Comparison of ENCODE assay signal across 20 cellular contexts in the genomic region with DNA sequence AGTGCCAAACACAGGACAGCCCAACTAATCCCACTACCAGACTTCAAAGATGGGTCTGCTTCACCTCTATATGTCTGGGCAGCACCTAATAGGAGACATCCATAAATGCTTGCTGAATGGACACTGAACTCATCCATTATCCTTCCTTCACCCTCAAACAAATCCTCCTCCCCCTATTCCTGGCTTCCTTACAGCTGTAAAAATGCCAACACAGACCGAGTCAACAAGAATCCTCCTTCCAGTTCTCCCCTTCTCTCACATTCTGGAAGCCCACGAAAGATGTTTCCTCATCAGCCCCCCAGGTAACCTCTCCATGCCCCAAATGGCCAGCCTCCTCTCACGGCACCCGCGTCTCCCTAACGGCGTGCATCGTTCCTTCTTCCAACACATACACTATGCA. TPM values are rescaled to one million over a fixed set of nuclear protein-coding genes. Genes with fewer than 3 reads are reported as not detected.
DNase-seq lines count a peak whose midpoint lies in the region; ATAC-seq, FAIRE-seq and TF ChIP-seq lines count a peak whose summit lies in the region.
"Had no signal": no experiment of that assay in that cellular context is flagged by ENCODE, and none has a peak within 500 bp of the region (broad histone marks: within the 10 kb centered on the region; RNA-seq: fewer than 3 reads in every experiment).

No MANE protein-coding gene starts in this region.

- H3K9me3 ChIP-seq in testis = no peaks in the 10 kb centered on the region
- H3K9me3 ChIP-seq: BLaER1, Peyer's patch had no signal

- ATAC-seq in activated naive CD4-positive, alpha-beta T cell treated with anti-CD3 and anti-CD28 coated beads, Interleukin-2, amount 50 U/mL, for 72 hours = no peak
- ATAC-seq in foreskin keratinocyte = no peak
- ATAC-seq: HCT116, Right ventricle myocardium inferior had no signal

- H3K4me3 Mint-ChIP-seq in endothelial cell (ENCODE audit: unreplicated experiment) (peak overlapping the region; percentile 19), neural crest cell (no peak overlapping the region)
- H3K4me3 Mint-ChIP-seq: CD8-positive, alpha-beta memory T cell had no signal

- H3K27ac Mint-ChIP-seq in activated naive CD4-positive, alpha-beta T cell treated with anti-CD3 and anti-CD28 coated beads, Interleukin-2, amount 50 U/mL, for 72 hours = peak overlapping the region; percentile 7 to 65
- H3K27ac Mint-ChIP-seq in endothelial cell (ENCODE audit: unreplicated experiment) (peak overlapping the region; percentile 28), neural crest cell (ENCODE audit: unreplicated experiment) (peak overlapping the region; percentile 58)

- no peaks in the 10 kb centered on the region for H3K9me3 Mint-ChIP-seq in activated naive CD4-positive, alpha-beta T cell treated with anti-CD3 and anti-CD28 coated beads, Interleukin-2, amount 50 U/mL, for 72 hours
- H3K9me3 Mint-ChIP-seq in endothelial cell (ENCODE audit: unreplicated experiment) = no peaks in the 10 kb centered on the region
- H3K9me3 Mint-ChIP-seq in neural crest cell = no peaks in the 10 kb centered on the region
- H3K9me3 Mint-ChIP-seq: CD8-positive, alpha-beta memory T cell had no signal

- TF ChIP-seq CTCF in endothelial cell (IDR thresholded peaks at IDR 0.05; ENCODE audit: unreplicated experiment) = no peak
- TF ChIP-seq CTCF in neural crest cell (conservative IDR thresholded peaks at IDR 0.05) = no peak
- TF ChIP-seq CTCF in testis (IDR thresholded peaks at IDR 0.05) = no peak
- no peak for TF ChIP-seq CTCF in foreskin keratinocyte (conservative IDR thresholded peaks at IDR 0.05)

- H3K27me3 Mint-ChIP-seq in endothelial cell (ENCODE audit: unreplicated experiment) (peaks cover 3% of the 10 kb centered on the region), neural crest cell (ENCODE audit: low read depth) (no peaks in the 10 kb centered on the region)
- H3K27me3 Mint-ChIP-seq: CD8-positive, alpha-beta memory T cell had no signal

- peaks cover 10 to 44% of the 10 kb centered on the region in 2 donors for H3K36me3 Mint-ChIP-seq in activated naive CD4-positive, alpha-beta T cell treated with anti-CD3 and anti-CD28 coated beads, Interleukin-2, amount 50 U/mL, for 72 hours
- H3K36me3 Mint-ChIP-seq in endothelial cell (ENCODE audit: low read depth, unreplicated experiment) = peaks cover 35% of the 10 kb centered on the region
- H3K36me3 Mint-ChIP-seq in neural crest cell (ENCODE audit: low read depth) = peaks cover 32% of the 10 kb centered on the region

- TF ChIP-seq POLR2A in testis (IDR thresholded peaks at IDR 0.05) (no peak), H54 (IDR thresholded peaks at IDR 0.05; ENCODE audit: low read depth, low read length) (no peak)

- no peak for FAIRE-seq in H54 (lab: Jason Lieb, UNC)
- FAIRE-seq: G401.6 had no signal

- no peak overlapping the region for H3K4me3 ChIP-seq in testis
- H3K4me3 ChIP-seq: BLaER1, Peyer's patch had no signal

- WGBS in testis, 2 donors = 85 to 86% methylated on average over 8 of the region's 8 CpGs

- peaks cover 2% of the 10 kb centered on the region for H3K4me1 Mint-ChIP-seq in endothelial cell (ENCODE audit: unreplicated experiment)
- peaks cover 4% of the 10 kb centered on the region for H3K4me1 Mint-ChIP-seq in neural crest cell

- H3K27me3 ChIP-seq in testis = no peaks in the 10 kb centered on the region
- H3K27me3 ChIP-seq in foreskin keratinocyte = no peaks in the 10 kb centered on the region
- H3K27me3 ChIP-seq: BLaER1, Peyer's patch had no signal

- no peak for DNase-seq in activated naive CD4-positive, alpha-beta T cell treated with anti-CD3 and anti-CD28 coated beads, Interleukin-2, amount 50 U/mL, for 72 hours (ENCODE audit: low spot score in 2 of 2)
- no peak for DNase-seq in activated naive CD4-positive, alpha-beta T cell (lab: John Stamatoyannopoulos, UW)
- DNase-seq in endothelial cell (ENCODE audit: low spot score) (no peak), neural crest cell (ENCODE audit: low read depth, low spot score) (no peak), testis (peak; percentile 72), NOMO-1 treated with dmso at 0.1 percent for 144 hours (lab: John Stamatoyannopoulos, UW; ENCODE audit: unreplicated experiment) (no peak), foreskin keratinocyte (no peak), H54 (ENCODE audit: insufficient read length, low spot score) (no peak)
- DNase-seq: CD8-positive, alpha-beta memory T cell; DMS79 treated with DMSO at 0.1 percent for 48 hours; KG1; NCI-H1092; NCI-H146; NCI-H2081 treated with DMSO at 0.1 percent for 48 hours; NCI-H510A treated with DMSO at 0.1 percent for 48 hours had no signal

- H3K27ac ChIP-seq in testis (peak overlapping the region in 1 of 2 donors; percentile 73), foreskin keratinocyte (no peak overlapping the region)
- H3K27ac ChIP-seq: BLaER1 had no signal

- intact Hi-C loops in testis (cut with DNase I; ENCODE audit: low total_unique reads) = no loop called here

- no peaks in the 10 kb centered on the region for H3K36me3 ChIP-seq in testis (ENCODE audit: low read depth, missing control alignments)

- H3K4me1 ChIP-seq in testis = peaks cover 6% of the 10 kb centered on the region
- H3K4me1 ChIP-seq in foreskin keratinocyte = no peaks in the 10 kb centered on the region
- H3K4me1 ChIP-seq: BLaER1 had no signal

RNA-seq across cellular contexts. Expression of gene PELP1, which starts 12.3 kb away (rescaled TPM):
- total RNA-seq in activated naive CD4-positive, alpha-beta T cell treated with anti-CD3 and anti-CD28 coated beads, Interleukin-2, amount 50 U/mL, for 72 hours = 100 to 1,000 TPM in 1 of 2 donors, 10 to 100 TPM in 1; 99.1 to 126 TPM
- total RNA-seq in endothelial cell (ENCODE audit: unreplicated experiment) (118 TPM), neural crest cell (102 and 107 TPM in 2 replicates), testis (10 to 100 TPM; 88.0 to 88.1 TPM), foreskin keratinocyte (33.8 and 35.5 TPM in 2 replicates)
- polyA plus RNA-seq in testis (ENCODE audit: insufficient read depth, low read depth, low replicate concordance) (74.4 TPM), foreskin keratinocyte (31.1 and 34.9 TPM in 2 replicates)

RNA-seq across cellular contexts. Expression of gene ARRB2, which starts 18.7 kb away (rescaled TPM):
- total RNA-seq in activated naive CD4-positive, alpha-beta T cell treated with anti-CD3 and anti-CD28 coated beads, Interleukin-2, amount 50 U/mL, for 72 hours = 100 to 1,000 TPM; 209 to 271 TPM
- total RNA-seq in endothelial cell (ENCODE audit: unreplicated experiment) (51.1 TPM), neural crest cell (66.7 and 73.4 TPM in 2 replicates), testis (10 to 100 TPM; 13.5 to 19.5 TPM), foreskin keratinocyte (22.2 and 24.1 TPM in 2 replicates)
- polyA plus RNA-seq in testis (ENCODE audit: insufficient read depth, low read depth, low replicate concordance) (23.0 TPM), foreskin keratinocyte (27.9 and 30.4 TPM in 2 replicates)

RNA-seq across cellular contexts. Expression of gene MED11, which starts 39.5 kb away (rescaled TPM):
- total RNA-seq in activated naive CD4-positive, alpha-beta T cell treated with anti-CD3 and anti-CD28 coated beads, Interleukin-2, amount 50 U/mL, for 72 hours = 10 to 100 TPM; 22.8 to 24.5 TPM
- 10.5 TPM for total RNA-seq in endothelial cell (ENCODE audit: unreplicated experiment)
- 18.6 and 19.5 TPM in 2 replicates for total RNA-seq in neural crest cell
- 10 to 100 TPM; 28.7 to 33.7 TPM for total RNA-seq in testis
- 24.6 TPM for polyA plus RNA-seq in testis (ENCODE audit: insufficient read depth, low read depth, low replicate concordance)
- 32.6 and 33.2 TPM in 2 replicates for total RNA-seq in foreskin keratinocyte
- polyA plus RNA-seq in foreskin keratinocyte = 42.3 and 43.2 TPM in 2 replicates

RNA-seq across cellular contexts. Expression of gene ZMYND15, which starts 47.9 kb away (rescaled TPM):
- under 1 TPM; 0.29 to 0.36 TPM for total RNA-seq in activated naive CD4-positive, alpha-beta T cell treated with anti-CD3 and anti-CD28 coated beads, Interleukin-2, amount 50 U/mL, for 72 hours
- not detected for total RNA-seq in endothelial cell (ENCODE audit: unreplicated experiment)
- not detected in 2 replicates for total RNA-seq in neural crest cell
- total RNA-seq in testis = 10 to 100 TPM; 23.7 to 25.2 TPM
- 78.7 TPM for polyA plus RNA-seq in testis (ENCODE audit: insufficient read depth, low read depth, low replicate concordance)
- 0.28 and 0.31 TPM in 2 replicates for total RNA-seq in foreskin keratinocyte
- polyA plus RNA-seq in foreskin keratinocyte = 0.31 and 0.32 TPM in 2 replicates
- polyA plus RNA-seq: CD8-positive, alpha-beta memory T cell had no signal

RNA-seq across cellular contexts. Expression of gene CXCL16, which starts 48.0 kb away (rescaled TPM):
- total RNA-seq in activated naive CD4-positive, alpha-beta T cell treated with anti-CD3 and anti-CD28 coated beads, Interleukin-2, amount 50 U/mL, for 72 hours = 1 to 10 TPM; 4.9 to 6.1 TPM
- total RNA-seq in endothelial cell (ENCODE audit: unreplicated experiment) (0.13 TPM), neural crest cell (not detected in 2 replicates), testis (100 to 1,000 TPM in 1 of 2 donors, 10 to 100 TPM in 1; 53.0 to 172 TPM), foreskin keratinocyte (16.6 and 17.1 TPM in 2 replicates)
- polyA plus RNA-seq in testis (ENCODE audit: insufficient read depth, low read depth, low replicate concordance) (201 TPM), foreskin keratinocyte (21.0 and 23.7 TPM in 2 replicates)
